Comparison of ENCODE assay signal across 7 cellular contexts in the genomic region with DNA sequence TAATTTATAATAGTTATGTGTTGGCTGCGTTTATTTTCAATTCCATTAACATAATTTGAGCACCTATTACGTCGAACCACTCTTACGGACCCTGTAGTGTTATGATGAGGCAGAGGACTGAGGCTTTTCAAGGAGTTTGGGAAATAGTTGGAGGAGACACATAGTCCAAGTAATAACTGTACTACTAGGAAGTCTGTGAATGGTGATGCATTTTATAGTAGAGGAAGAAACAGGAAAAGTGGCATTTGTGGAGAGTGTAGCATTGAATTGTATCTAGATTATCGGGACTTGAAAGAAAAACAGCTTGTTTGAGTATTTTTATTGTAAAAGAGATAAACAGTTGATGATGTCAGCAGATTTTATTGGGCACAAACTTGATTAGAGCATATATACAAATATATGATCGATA. TPM values are rescaled to one million over a fixed set of nuclear protein-coding genes. Genes with fewer than 3 reads are reported as not detected.
DNase-seq lines count a peak whose midpoint lies in the region; ATAC-seq and TF ChIP-seq lines count a peak whose summit lies in the region.

No MANE protein-coding gene starts in this region.

- no peak for ATAC-seq in HCT116
- ATAC-seq in GM18909 (IDR thresholded peaks at IDR 0.05; ENCODE audit: poor library complexity, unreplicated experiment) = no peak
- no peak for ATAC-seq in HG03039 (IDR thresholded peaks at IDR 0.05; ENCODE audit: unreplicated experiment)

- TF ChIP-seq CTCF in HCT116 (IDR thresholded peaks at IDR 0.05 in 2 of 3, conservative IDR thresholded peaks at IDR 0.05 in 1 of 3; ENCODE audit: borderline replicate concordance in 1 of 3, insufficient read depth in 1 of 3, low read depth in 2 of 3, low read length in 2 of 3) (no peak), fibroblast of pulmonary artery (IDR thresholded peaks at IDR 0.05; ENCODE audit: low read length, missing control alignments) (no peak), smooth muscle cell (IDR thresholded peaks at IDR 0.05; ENCODE audit: borderline replicate concordance, insufficient read depth, poor library complexity, severe bottlenecking) (no peak), GM13977 (IDR thresholded peaks at IDR 0.05; ENCODE audit: extremely low read depth, insufficient read depth, missing control alignments) (no peak)

- H3F3A ChIP-seq in smooth muscle cell (ENCODE audit: low read depth) = peaks cover 16% of the 10 kb centered on the region

- CTCF ChIA-PET in HCT116 (lab: Charles Lee) = interaction anchor here (0.9 to 1.6 kb wide), 2 partner anchors 141 to 566 kb away, joined by 3 to 4 read pairs; no protein-coding TSS in a partner anchor

- no peaks in the 10 kb centered on the region for H3K9me3 ChIP-seq in HCT116 (ENCODE audit: control insufficient read depth in 1 of 2, insufficient read depth in 1 of 2, low read depth in 1 of 2, low read length in 2 of 2)
- no peaks in the 10 kb centered on the region for H3K9me3 ChIP-seq in SK-N-MC (ENCODE audit: low read depth, low read length)
- no peaks in the 10 kb centered on the region for H3K9me3 ChIP-seq in smooth muscle cell (replicated peaks; ENCODE audit: low read depth)

- peaks cover 65% of the 10 kb centered on the region for H3K79me2 ChIP-seq in HCT116 (ENCODE audit: insufficient read depth, low read length)
- peaks cover 59% of the 10 kb centered on the region for H3K79me2 ChIP-seq in smooth muscle cell (ENCODE audit: low read depth)

- 29% methylated on average over 6 of the region's 6 CpGs for WGBS in smooth muscle cell (ENCODE audit: low lambda C conversion rate)

- peak overlapping the region; percentile 74 for H3K4me2 ChIP-seq in HCT116 (ENCODE audit: low read length)
- peak overlapping the region; percentile 92 for H3K4me2 ChIP-seq in smooth muscle cell

- no TSS peak for BruUV-seq in HCT116 (replicated peaks; lab: Mats Ljungman, UMichigan)

- TF ChIP-seq POLR2A in HCT116 (IDR thresholded peaks at IDR 0.05; ENCODE audit: borderline replicate concordance, extremely low read depth, insufficient read depth, insufficient read length) = no peak

- no peak for DNase-seq in HCT116 (ENCODE audit: low read depth, low spot score)
- no peak for DNase-seq in SK-N-MC (ENCODE audit: low read depth, low spot score)
- no peak for DNase-seq in fibroblast of pulmonary artery (ENCODE audit: low read depth)
- DNase-seq in smooth muscle cell (lab: John Stamatoyannopoulos, UW; ENCODE audit: unreplicated experiment) = no peak
- no peak for DNase-seq in GM13977 (ENCODE audit: low spot score)

- H3K9ac ChIP-seq in HCT116 (ENCODE audit: low read length) = peak overlapping the region; percentile 87
- H3K9ac ChIP-seq in SK-N-MC (ENCODE audit: insufficient read length) = peak overlapping the region; percentile 77
- peak overlapping the region; percentile 88 for H3K9ac ChIP-seq in smooth muscle cell (ENCODE audit: low read depth)

- in situ Hi-C loops in GM13977 (cut with MboI; ENCODE audit: low pct_unique_long_range_greater_than_20kb, low sequenced_read_pairs, unreplicated experiment) = no loop called here

- H4K20me1 ChIP-seq in HCT116 (ENCODE audit: insufficient read depth) (no peaks in the 10 kb centered on the region; the same call in 1 of the 2 replicates), smooth muscle cell (ENCODE audit: low read depth) (peaks cover 53% of the 10 kb centered on the region)

- H2AFZ ChIP-seq in HCT116 (ENCODE audit: low read depth, low read length, poor library complexity, severe bottlenecking) (no peak overlapping the region), smooth muscle cell (ENCODE audit: low read depth) (peak overlapping the region; percentile 64)

- H3K9me2 ChIP-seq in HCT116 (ENCODE audit: insufficient read depth) = no peaks in the 10 kb centered on the region

- RAD21 ChIA-PET in HCT116 (lab: Charles Lee; ENCODE audit: low non-redundant PET in 1 of 2, low total read pairs in 2 of 2, uncharacterized antibody in 2 of 2, unreplicated experiment in 2 of 2) = no interaction called here

- intact Hi-C loops in HCT116 (cut with micrococcal nuclease) = loop anchor here (2.0 kb wide), 1 partner anchor 142 kb away; no protein-coding TSS in a partner anchor

- H3K4me1 ChIP-seq in HCT116 (ENCODE audit: control insufficient read depth in 1 of 2, insufficient read depth in 2 of 2, low read length in 2 of 2) (peaks cover 19 to 24% of the 10 kb centered on the region in 2 experiments; a peak in 3 of 4 replicates), smooth muscle cell (ENCODE audit: low read depth) (peaks cover 26% of the 10 kb centered on the region)

- H3K36me3 ChIP-seq in HCT116 (ENCODE audit: control insufficient read depth in 1 of 2, insufficient read depth in 2 of 2, low read length in 2 of 2) (no peaks in the 10 kb centered on the region), SK-N-MC (ENCODE audit: insufficient read depth, low read length) (no peaks in the 10 kb centered on the region), smooth muscle cell (ENCODE audit: low read depth) (no peaks in the 10 kb centered on the region)

- H3K4me3 ChIP-seq in HCT116 (replicated peaks in 1 of 2; ENCODE audit: low read depth in 1 of 2, low read length in 2 of 2) = peak overlapping the region; percentile 92
- peak overlapping the region; percentile 83 for H3K4me3 ChIP-seq in SK-N-MC
- H3K4me3 ChIP-seq in fibroblast of pulmonary artery (replicated peaks; ENCODE audit: low read depth, low read length) = peak overlapping the region; percentile 85
- peak overlapping the region; percentile 96 for H3K4me3 ChIP-seq in smooth muscle cell

- TF ChIP-seq RAD21 in HCT116 (IDR thresholded peaks at IDR 0.05; ENCODE audit: low read depth) = no peak

- H3K27me3 ChIP-seq in HCT116 (ENCODE audit: insufficient read depth, low read length) (no peaks in the 10 kb centered on the region), smooth muscle cell (ENCODE audit: low read depth) (no peaks in the 10 kb centered on the region)

- POLR2A ChIA-PET in HCT116 (lab: Charles Lee) = interaction anchor here (0.7 to 1.5 kb wide), 3 partner anchors 10 to 174 kb away, joined by 3 to 4 read pairs (median 3); a partner anchor contains a TSS

- peak overlapping the region; percentile 94; the same call in 1 of the 2 replicates for H3K27ac ChIP-seq in HCT116 (ENCODE audit: low read depth, low read length)
- no peak overlapping the region for H3K27ac ChIP-seq in SK-N-MC
- H3K27ac ChIP-seq in smooth muscle cell (ENCODE audit: low read depth) = peak overlapping the region; percentile 72

TF ChIP-seq in HCT116, 20 proteins besides CTCF, POLR2A, EP300 and RAD21 (continues in another document):
- TF ChIP-seq ZFX (IDR thresholded peaks at IDR 0.05) (no peak), EZH2phosphoT487 (IDR thresholded peaks at IDR 0.05; ENCODE audit: borderline replicate concordance) (no peak), EZH2 (IDR thresholded peaks at IDR 0.05) (no peak), FOSL1 (IDR thresholded peaks at IDR 0.05; ENCODE audit: low read depth) (no peak), TCF7L2 (IDR thresholded peaks at IDR 0.05; ENCODE audit: borderline replicate concordance, extremely low read depth, insufficient read depth, insufficient read length) (no peak), ELF1 (IDR thresholded peaks at IDR 0.05; ENCODE audit: borderline replicate concordance, low read depth) (no peak), JUND (IDR thresholded peaks at IDR 0.05) (no peak)
- TF ChIP-seq, protein P1, sequence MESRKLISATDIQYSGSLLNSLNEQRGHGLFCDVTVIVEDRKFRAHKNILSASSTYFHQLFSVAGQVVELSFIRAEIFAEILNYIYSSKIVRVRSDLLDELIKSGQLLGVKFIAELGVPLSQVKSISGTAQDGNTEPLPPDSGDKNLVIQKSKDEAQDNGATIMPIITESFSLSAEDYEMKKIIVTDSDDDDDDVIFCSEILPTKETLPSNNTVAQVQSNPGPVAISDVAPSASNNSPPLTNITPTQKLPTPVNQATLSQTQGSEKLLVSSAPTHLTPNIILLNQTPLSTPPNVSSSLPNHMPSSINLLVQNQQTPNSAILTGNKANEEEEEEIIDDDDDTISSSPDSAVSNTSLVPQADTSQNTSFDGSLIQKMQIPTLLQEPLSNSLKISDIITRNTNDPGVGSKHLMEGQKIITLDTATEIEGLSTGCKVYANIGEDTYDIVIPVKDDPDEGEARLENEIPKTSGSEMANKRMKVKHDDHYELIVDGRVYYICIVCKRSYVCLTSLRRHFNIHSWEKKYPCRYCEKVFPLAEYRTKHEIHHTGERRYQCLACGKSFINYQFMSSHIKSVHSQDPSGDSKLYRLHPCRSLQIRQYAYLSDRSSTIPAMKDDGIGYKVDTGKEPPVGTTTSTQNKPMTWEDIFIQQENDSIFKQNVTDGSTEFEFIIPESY (IDR thresholded peaks at IDR 0.05; ENCODE audit: extremely low read depth, insufficient replicate concordance, low read length) = no peak
- TF ChIP-seq, protein P2, sequence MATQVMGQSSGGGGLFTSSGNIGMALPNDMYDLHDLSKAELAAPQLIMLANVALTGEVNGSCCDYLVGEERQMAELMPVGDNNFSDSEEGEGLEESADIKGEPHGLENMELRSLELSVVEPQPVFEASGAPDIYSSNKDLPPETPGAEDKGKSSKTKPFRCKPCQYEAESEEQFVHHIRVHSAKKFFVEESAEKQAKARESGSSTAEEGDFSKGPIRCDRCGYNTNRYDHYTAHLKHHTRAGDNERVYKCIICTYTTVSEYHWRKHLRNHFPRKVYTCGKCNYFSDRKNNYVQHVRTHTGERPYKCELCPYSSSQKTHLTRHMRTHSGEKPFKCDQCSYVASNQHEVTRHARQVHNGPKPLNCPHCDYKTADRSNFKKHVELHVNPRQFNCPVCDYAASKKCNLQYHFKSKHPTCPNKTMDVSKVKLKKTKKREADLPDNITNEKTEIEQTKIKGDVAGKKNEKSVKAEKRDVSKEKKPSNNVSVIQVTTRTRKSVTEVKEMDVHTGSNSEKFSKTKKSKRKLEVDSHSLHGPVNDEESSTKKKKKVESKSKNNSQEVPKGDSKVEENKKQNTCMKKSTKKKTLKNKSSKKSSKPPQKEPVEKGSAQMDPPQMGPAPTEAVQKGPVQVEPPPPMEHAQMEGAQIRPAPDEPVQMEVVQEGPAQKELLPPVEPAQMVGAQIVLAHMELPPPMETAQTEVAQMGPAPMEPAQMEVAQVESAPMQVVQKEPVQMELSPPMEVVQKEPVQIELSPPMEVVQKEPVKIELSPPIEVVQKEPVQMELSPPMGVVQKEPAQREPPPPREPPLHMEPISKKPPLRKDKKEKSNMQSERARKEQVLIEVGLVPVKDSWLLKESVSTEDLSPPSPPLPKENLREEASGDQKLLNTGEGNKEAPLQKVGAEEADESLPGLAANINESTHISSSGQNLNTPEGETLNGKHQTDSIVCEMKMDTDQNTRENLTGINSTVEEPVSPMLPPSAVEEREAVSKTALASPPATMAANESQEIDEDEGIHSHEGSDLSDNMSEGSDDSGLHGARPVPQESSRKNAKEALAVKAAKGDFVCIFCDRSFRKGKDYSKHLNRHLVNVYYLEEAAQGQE (IDR thresholded peaks at IDR 0.05; ENCODE audit: low read depth) = no peak
- TF ChIP-seq, protein P3, sequence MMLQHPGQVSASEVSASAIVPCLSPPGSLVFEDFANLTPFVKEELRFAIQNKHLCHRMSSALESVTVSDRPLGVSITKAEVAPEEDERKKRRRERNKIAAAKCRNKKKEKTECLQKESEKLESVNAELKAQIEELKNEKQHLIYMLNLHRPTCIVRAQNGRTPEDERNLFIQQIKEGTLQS (IDR thresholded peaks at IDR 0.05) = no peak

RNA-seq across cellular contexts. Expression of a gene that starts 1.7 kb away (rescaled TPM):
- total RNA-seq in HCT116 (2021; ENCODE audit: unreplicated experiment) (25.6 TPM), smooth muscle cell (30.2 and 32.4 TPM in 2 replicates)
- 5.2 and 7.2 TPM in 2 replicates for polyA plus RNA-seq in HCT116 (2012)
- polyA plus RNA-seq in smooth muscle cell = 14.7 and 15.2 TPM in 2 replicates
